Comparison of ENCODE assay signal across 8 cellular contexts in the genomic region with DNA sequence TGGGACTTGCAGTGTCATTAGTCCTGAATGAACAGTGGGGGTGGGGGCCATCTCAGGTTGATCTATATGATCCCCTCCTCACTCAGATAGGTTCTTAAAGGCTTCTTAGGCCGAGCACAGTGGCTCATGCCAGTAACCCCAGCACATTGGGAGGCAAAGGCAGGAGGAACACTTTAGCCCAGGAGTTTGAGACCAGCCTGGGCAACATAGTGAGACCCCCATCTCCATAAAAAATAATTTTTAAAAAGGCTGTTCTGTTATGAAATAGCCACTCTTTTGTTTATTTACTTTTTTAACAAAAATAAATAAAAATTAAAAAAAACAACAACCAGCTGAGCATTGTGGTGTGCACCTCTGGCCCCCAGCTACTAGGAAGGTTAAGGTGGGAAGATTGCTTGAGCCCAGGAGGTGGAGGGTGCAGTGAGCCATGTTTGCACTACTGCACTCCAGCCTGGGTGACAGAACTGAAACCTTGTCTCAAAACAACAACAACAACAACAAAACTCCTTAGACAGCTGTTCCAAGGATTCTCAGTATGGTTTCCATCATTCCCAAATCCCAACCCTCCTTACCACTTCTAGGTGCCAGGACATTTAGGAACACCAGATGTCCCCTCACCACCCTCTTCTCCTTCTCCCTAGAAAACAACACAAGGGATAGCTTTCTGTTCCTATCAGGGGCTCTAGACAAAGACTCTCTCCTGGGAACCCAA. TPM values are rescaled to one million over a fixed set of nuclear protein-coding genes. Genes with fewer than 3 reads are reported as not detected.
DNase-seq lines count a peak whose midpoint lies in the region; ATAC-seq, FAIRE-seq and TF ChIP-seq lines count a peak whose summit lies in the region.

No MANE protein-coding gene starts in this region.

- no peak for TF ChIP-seq RAD21 in K562 (CRISPR knock-in tag; conservative IDR thresholded peaks at IDR 0.05 in 1 of 2, IDR thresholded peaks at IDR 0.05 in 1 of 2)

- POLR2A ChIA-PET in K562 (lab: Yijun Ruan, JAX), result interaction anchor here (0.6 to 3.5 kb wide), 11 partner anchors 9 to 1324 kb away, joined by 3 to 35 read pairs (median 4); a partner anchor contains a TSS

- TF ChIP-seq EP300 in K562 (IDR thresholded peaks at IDR 0.05; ENCODE audit: low read length), result no peak

- ATAC-seq in heart left ventricle (no peak), Right ventricle myocardium inferior (no peak), K562 (no peak), GM19328 (IDR thresholded peaks at IDR 0.05; ENCODE audit: unreplicated experiment) (no peak)

- H3K79me2 ChIP-seq in K562 (ENCODE audit: control insufficient read depth, insufficient read depth, low read length), result peaks cover 37% of the 10 kb centered on the region

- H3K27me3 ChIP-seq in heart left ventricle (no peaks in the 10 kb centered on the region), K562 (ENCODE audit: control insufficient read depth in 2 of 2, insufficient read depth in 2 of 2, low read length in 2 of 2) (no peaks in the 10 kb centered on the region), muscle layer of colon (ENCODE audit: control insufficient read depth in 1 of 2, insufficient read depth in 2 of 2, low read length in 2 of 2) (no peaks in the 10 kb centered on the region), vagina (no peaks in the 10 kb centered on the region)

- intact Hi-C loops in heart left ventricle (cut with DNase I), result loop anchor here in 8 of 10 donors (2.0 to 5.0 kb wide), 7 partner anchors 36 to 136 kb away; a partner anchor contains a TSS
- intact Hi-C loops in Right ventricle myocardium inferior (cut with DNase I), result loop anchor here (5.0 kb wide), 1 partner anchor 236 kb away; a partner anchor contains a TSS
- intact Hi-C loops in K562 (cut with micrococcal nuclease), result no loop called here
- intact Hi-C loops in vagina (cut with DNase I), result loop anchor here (5.0 to 10.0 kb wide), 4 partner anchors 36 to 234 kb away; a partner anchor contains a TSS

- peak overlapping the region; percentile 93 for H2AFZ ChIP-seq in K562 (ENCODE audit: low read depth, low read length)

- TF ChIP-seq CTCF in heart left ventricle (IDR thresholded peaks at IDR 0.05) (no peak), K562 (IDR thresholded peaks at IDR 0.05 in 2 of 3, conservative IDR thresholded peaks at IDR 0.05 in 1 of 3; ENCODE audit: insufficient read depth in 2 of 3, low read depth in 1 of 3, low read length in 3 of 3) (no peak), vagina (IDR thresholded peaks at IDR 0.05) (no peak)

- FAIRE-seq in K562 (lab: Jason Lieb, UNC), result no peak

- DNase-seq in heart left ventricle (no peak), Right ventricle myocardium inferior (ENCODE audit: missing footprints) (no peak), K562 (ENCODE audit: extremely low read depth in 1 of 4, low spot score in 3 of 4) (no peak), vagina (ENCODE audit: extremely low spot score in 2 of 2) (no peak), 8988T (no peak), DMS79 treated with DMSO at 0.1 percent for 48 hours (lab: John Stamatoyannopoulos, UW) (no peak)

- H3K9me1 ChIP-seq in K562 (ENCODE audit: control insufficient read depth, insufficient read depth, low read length), result no peaks in the 10 kb centered on the region

- H3K27ac ChIP-seq in heart left ventricle (peak overlapping the region; percentile 89 to 99 (median 96)), K562 (ENCODE audit: extremely low read depth, low read depth, low read length) (peak overlapping the region; percentile 81; the same call in 2 of the 3 replicates), muscle layer of colon (ENCODE audit: low read depth, low read length) (peak overlapping the region; percentile 84), vagina (peak overlapping the region; percentile 99)

- TF ChIP-seq POLR2A in heart left ventricle (IDR thresholded peaks at IDR 0.05), result no peak
- no peak for TF ChIP-seq POLR2A in K562 (conservative IDR thresholded peaks at IDR 0.05)
- TF ChIP-seq POLR2A in vagina (IDR thresholded peaks at IDR 0.05), result no peak

- H3K4me3 ChIP-seq in heart left ventricle (peak overlapping the region in 4 of 12 donors; percentile 1 to 40 (median 4)), K562 (peak overlapping the region; percentile 18; the same call in 1 of the 2 replicates), muscle layer of colon (ENCODE audit: low read depth in 1 of 2, low read length in 2 of 2) (peak overlapping the region in 1 of 2 donors; percentile 2), vagina (peak overlapping the region in 1 of 2 donors; percentile 14)

- H3K4me1 ChIP-seq in heart left ventricle (peaks cover 10 to 73% (median 56%) of the 10 kb centered on the region in 12 donors), K562 (replicated peaks in 1 of 2; ENCODE audit: control insufficient read depth in 2 of 2, insufficient read depth in 2 of 2, low read length in 2 of 2) (peaks cover 40 to 49% of the 10 kb centered on the region in 2 experiments), muscle layer of colon (ENCODE audit: insufficient read depth, low read length) (peaks cover 48% of the 10 kb centered on the region), vagina (peaks cover 59% of the 10 kb centered on the region)

- CTCF ChIA-PET in K562 (lab: Yijun Ruan, JAX; ENCODE audit: low intra/inter-chr PET ratio), result interaction anchor here (2.9 to 3.4 kb wide), 2 partner anchors 37 to 134 kb away, joined by 36 to 50 read pairs; no protein-coding TSS in a partner anchor

- BruUV-seq in K562 (replicated peaks; lab: Mats Ljungman, UMichigan), result no TSS peak

- H3K4me2 ChIP-seq in K562 (ENCODE audit: insufficient read depth, low read length), result peak overlapping the region; percentile 77

- H3K9ac ChIP-seq in K562 (ENCODE audit: insufficient read depth in 1 of 2, low read depth in 2 of 2, low read length in 2 of 2) (peak overlapping the region; percentile 58 to 83; a peak in 3 of 4 replicates), muscle layer of colon (ENCODE audit: low read length) (peak overlapping the region; percentile 74)

- H3K9me3 ChIP-seq in heart left ventricle (no peaks in the 10 kb centered on the region), K562 (replicated peaks; ENCODE audit: control insufficient read depth, insufficient read depth, low read depth, low read length) (no peaks in the 10 kb centered on the region), muscle layer of colon (ENCODE audit: low read length) (no peaks in the 10 kb centered on the region), vagina (no peaks in the 10 kb centered on the region)

- H4K20me1 ChIP-seq in K562 (replicated peaks; ENCODE audit: control insufficient read depth, insufficient read depth, low read length), result no peaks in the 10 kb centered on the region

- WGBS in heart left ventricle, 4 donors, result 6 to 27% (median 16%) methylated on average over 1 of the region's 1 CpG
- 10% methylated on average over 1 of the region's 1 CpG for WGBS in K562 (ENCODE audit: insufficient coverage, low coverage, missing lambda C conversion rate)

- in situ Hi-C loops in K562 (cut with MboI), result loop anchor here (5.0 kb wide), 1 partner anchor 136 kb away; no protein-coding TSS in a partner anchor

- H3K36me3 ChIP-seq in heart left ventricle (peaks cover 0 to 7% (median 0%) of the 10 kb centered on the region in 9 donors), K562 (ENCODE audit: control insufficient read depth, insufficient read depth, low read length) (peaks cover 12% of the 10 kb centered on the region; the same call in 2 of the 3 replicates), muscle layer of colon (ENCODE audit: insufficient read depth, low read length) (peaks cover 5% of the 10 kb centered on the region), vagina (no peaks in the 10 kb centered on the region)

RNA-seq across cellular contexts. Expression of a gene that starts 2.0 kb away (rescaled TPM):
- 10 to 100 TPM; 45.3 to 77.2 (median 52.9) TPM for total RNA-seq in heart left ventricle
- 10 to 100 TPM; 40.8 to 89.6 TPM for polyA plus RNA-seq in heart left ventricle
- total RNA-seq in Right ventricle myocardium inferior, result 53.9 TPM
- 60.6 and 88.2 TPM in 2 replicates for total RNA-seq in K562 (2011; cell fraction: chromatin; rRNA removed; ENCODE audit: low replicate concordance)
- total RNA-seq in K562 (2011; cell fraction: nucleolus; rRNA removed), result 67.4 and 71.0 TPM in 2 replicates
- total RNA-seq in K562 (2011; cell fraction: nucleoplasm; rRNA removed), result 76.7 and 96.0 TPM in 2 replicates
- total RNA-seq in K562 (2014; rRNA removed), result 132 and 141 TPM in 2 replicates
- 109 and 114 TPM in 2 replicates for total RNA-seq in K562 (2014; rRNA removed; fragmentation: Illumina TruSeq; extraction: Trizol)
- total RNA-seq in K562 (2015; rRNA removed; fragmentation: Illumina TruSeq; extraction: Trizol), result 112 and 115 TPM in 2 replicates
- total RNA-seq in K562 (2021), result 83.4 and 90.9 TPM in 2 replicates
- 128 and 141 TPM in 2 replicates for polyA plus RNA-seq in K562 (2011; rRNA removed)
- 75.6 and 128 TPM in 2 replicates for polyA plus RNA-seq in K562 (2011; cell fraction: cytosol; rRNA removed)
- polyA plus RNA-seq in K562 (2011; cell fraction: nucleus; rRNA removed), result 80.4 and 107 TPM in 2 replicates
- 109 and 110 TPM in 2 replicates for polyA plus RNA-seq in K562 (2012)
- polyA plus RNA-seq in K562 (2014; fragmentation: Illumina TruSeq; extraction: Trizol), result 127 and 140 TPM in 2 replicates
- polyA plus RNA-seq in K562 (2014; fragmentation: Nextera tagmentation; extraction: Ambion mirVana), result 10 to 100 TPM; 20.6 to 41.8 TPM
- 119 and 142 TPM in 2 replicates for polyA plus RNA-seq in K562 (2014; rRNA removed)
- polyA minus RNA-seq in K562 (2011; rRNA and poly(A)+ RNA removed), result 47.8 and 54.0 TPM in 2 replicates
- polyA minus RNA-seq in K562 (2011; cell fraction: cytosol; rRNA and poly(A)+ RNA removed), result 29.4 and 32.5 TPM in 2 replicates
- 18.6 and 31.1 TPM in 2 replicates for polyA minus RNA-seq in K562 (2011; cell fraction: nucleus; rRNA and poly(A)+ RNA removed)
- total RNA-seq in vagina, result 52.1 TPM

RNA-seq across cellular contexts. Expression of a gene that starts 4.7 kb away (rescaled TPM):
- total RNA-seq in heart left ventricle (100 to 1,000 TPM; 249 to 706 (median 328) TPM), Right ventricle myocardium inferior (383 TPM), K562 (2014; rRNA removed) (72.8 and 74.4 TPM in 2 replicates), K562 (2014; rRNA removed; fragmentation: Illumina TruSeq; extraction: Trizol) (17.4 and 20.8 TPM in 2 replicates), K562 (2015; rRNA removed; fragmentation: Illumina TruSeq; extraction: Trizol) (34.5 and 37.8 TPM in 2 replicates), K562 (2021) (101 and 108 TPM in 2 replicates), vagina (93.8 TPM)
- polyA plus RNA-seq in heart left ventricle (100 to 1,000 TPM; 236 to 331 TPM), K562 (2011; rRNA removed) (17.2 and 18.4 TPM in 2 replicates), K562 (2014; fragmentation: Illumina TruSeq; extraction: Trizol) (49.2 and 53.7 TPM in 2 replicates), K562 (2014; fragmentation: Nextera tagmentation; extraction: Ambion mirVana) (1 to 10 TPM; 3.6 to 4.4 TPM), K562 (2014; rRNA removed) (53.8 and 54.7 TPM in 2 replicates)
- total RNA-seq in K562 (2011; cell fraction: chromatin; rRNA removed; ENCODE audit: low replicate concordance), result 28.8 and 80.6 TPM in 2 replicates
- total RNA-seq in K562 (2011; cell fraction: nucleolus; rRNA removed), result 47.5 and 62.2 TPM in 2 replicates
- 37.8 and 52.2 TPM in 2 replicates for total RNA-seq in K562 (2011; cell fraction: nucleoplasm; rRNA removed)
- polyA plus RNA-seq in K562 (2011; cell fraction: cytosol; rRNA removed), result 14.6 and 28.7 TPM in 2 replicates
- 34.1 and 46.2 TPM in 2 replicates for polyA plus RNA-seq in K562 (2011; cell fraction: nucleus; rRNA removed)
- 51.5 and 56.5 TPM in 2 replicates for polyA plus RNA-seq in K562 (2012)
- polyA minus RNA-seq in K562 (2011; rRNA and poly(A)+ RNA removed), result 8.2 and 9.2 TPM in 2 replicates
- 31.8 and 55.1 TPM in 2 replicates for polyA minus RNA-seq in K562 (2011; cell fraction: cytosol; rRNA and poly(A)+ RNA removed)
- polyA minus RNA-seq in K562 (2011; cell fraction: nucleus; rRNA and poly(A)+ RNA removed), result 13.1 and 14.8 TPM in 2 replicates

RNA-seq across cellular contexts. Expression of a gene that starts 26.3 kb away (rescaled TPM):
- total RNA-seq in heart left ventricle (1 to 10 TPM in 5 of 9 donors, under 1 TPM in 4; 0.33 to 2.6 (median 1.1) TPM), Right ventricle myocardium inferior (1.0 TPM), K562 (2014; rRNA removed) (0.14 TPM in 1 of 2 replicates, not detected in the other), K562 (2014; rRNA removed; fragmentation: Illumina TruSeq; extraction: Trizol) (0.03 TPM in 1 of 2 replicates, not detected in the other), K562 (2015; rRNA removed; fragmentation: Illumina TruSeq; extraction: Trizol) (not detected in 2 replicates), K562 (2021) (0.04 and 0.09 TPM in 2 replicates), vagina (6.4 TPM)
- polyA plus RNA-seq in heart left ventricle (under 1 TPM; 0.34 to 0.53 TPM), K562 (2011; rRNA removed) (0.04 TPM in 2 replicates), K562 (2014; fragmentation: Illumina TruSeq; extraction: Trizol) (0.07 TPM in 1 of 2 replicates, not detected in the other), K562 (2014; fragmentation: Nextera tagmentation; extraction: Ambion mirVana) (not detected), K562 (2014; rRNA removed) (0.03 TPM in 1 of 2 replicates, not detected in the other)
- total RNA-seq in K562 (2011; cell fraction: chromatin; rRNA removed; ENCODE audit: low replicate concordance), result 0.07 and 0.11 TPM in 2 replicates
- total RNA-seq in K562 (2011; cell fraction: nucleolus; rRNA removed), result 0.13 and 0.17 TPM in 2 replicates
- 0.07 TPM in 1 of 2 replicates, not detected in the other for total RNA-seq in K562 (2011; cell fraction: nucleoplasm; rRNA removed)
- polyA plus RNA-seq in K562 (2011; cell fraction: cytosol; rRNA removed), result 0.09 TPM in 1 of 2 replicates, not detected in the other
- 0.11 TPM in 1 of 2 replicates, not detected in the other for polyA plus RNA-seq in K562 (2011; cell fraction: nucleus; rRNA removed)
- polyA plus RNA-seq in K562 (2012), result 0.01 and 0.07 TPM in 2 replicates
- polyA minus RNA-seq in K562 (2011; rRNA and poly(A)+ RNA removed), result not detected in 2 replicates
- not detected in 2 replicates for polyA minus RNA-seq in K562 (2011; cell fraction: cytosol; rRNA and poly(A)+ RNA removed)
- polyA minus RNA-seq in K562 (2011; cell fraction: nucleus; rRNA and poly(A)+ RNA removed), result 0.13 TPM in 1 of 2 replicates, not detected in the other
